ENCODE assay signal across 8 cellular contexts in genomic region chr4:118591339-118592046, GRCh38.
DNase-seq lines count a peak whose midpoint lies in the region; ATAC-seq, FAIRE-seq and TF ChIP-seq lines count a peak whose summit lies in the region.
"Not testable (repeated sequence)": the region's sequence is repeated elsewhere in the genome, so short reads cannot be mapped to it uniquely, and the experiment has no call there.

No MANE protein-coding gene starts in this region.

- ATAC-seq in GM18873 (IDR thresholded peaks at IDR 0.05; ENCODE audit: low FRiP score, unreplicated experiment) (peak; percentile 99), HG03103 (IDR thresholded peaks at IDR 0.05; ENCODE audit: low read depth, unreplicated experiment) (peak; percentile 98)

- not testable (repeated sequence) for H3K4me1 ChIP-seq in small intestine (ENCODE audit: control insufficient read depth in 2 of 2, insufficient read depth in 1 of 2, low read depth in 1 of 2, low read length in 1 of 2)

- H3K9me3 ChIP-seq in AG04450 (ENCODE audit: control insufficient read depth, insufficient read depth, low read length); small intestine (ENCODE audit: control insufficient read depth, low read depth): not testable (repeated sequence)

- peak overlapping the region; percentile 52 for H3K27ac ChIP-seq in AG04450 (ENCODE audit: low read depth, low read length)
- H3K27ac ChIP-seq in small intestine (ENCODE audit: low read depth in 1 of 2, low read length in 1 of 2) = peak overlapping the region; percentile 76 to 90

- H3K4me3 ChIP-seq in AG04450 (ENCODE audit: low read depth, low read length) (peak overlapping the region; percentile 66), small intestine (ENCODE audit: low read depth in 1 of 2, low read length in 2 of 2) (peak overlapping the region; percentile 50 to 55)

- WGBS in small intestine, 3 donors = 2 to 22% (median 3%) methylated on average over 27 to 28 of the region's 28 CpGs

- not testable (repeated sequence) for H3K36me3 ChIP-seq in small intestine (ENCODE audit: control insufficient read depth in 2 of 2, insufficient read depth in 2 of 2, low read length in 2 of 2)

- not testable (repeated sequence) for TF ChIP-seq CTCF in AG04450 (IDR thresholded peaks at IDR 0.05; ENCODE audit: low read depth, low read length)

- not testable (repeated sequence) for FAIRE-seq in small intestine (lab: Jason Lieb, UNC)

- peak; percentile 93 for DNase-seq in AG04450 (ENCODE audit: low read depth, low spot score)
- DNase-seq in NCI-H226 = peak; percentile 74
- DNase-seq in activated CD4-positive, CD25-positive, alpha-beta regulatory T cell treated with anti-CD3 and anti-CD28 coated beads, Interleukin-2, amount 50 U/mL, for 72 hours = peak; percentile 95
- peak; percentile 86 for DNase-seq in cerebellar cortex (ENCODE audit: low spot score)
- peak; percentile 93 for DNase-seq in inferior parietal cortex (ENCODE audit: extremely low spot score)
- DNase-seq in small intestine = peak; percentile 89

- not testable (repeated sequence) for H3K27me3 ChIP-seq in AG04450 (ENCODE audit: control insufficient read depth, insufficient read depth, low read length); small intestine (ENCODE audit: control insufficient read depth in 2 of 2, insufficient read depth in 2 of 2, low read length in 2 of 2)

- CTCF ChIA-PET in AG04450 (lab: Charles Lee) = interaction anchor here (0.7 to 0.9 kb wide), 2 partner anchors 168 to 228 kb away, joined by 3 to 10 read pairs; no protein-coding TSS in a partner anchor

- POLR2A ChIA-PET in AG04450 (lab: Yijun Ruan, JAX) = interaction anchor here (0.6 kb wide), 1 partner anchor 512 kb away, joined by 8 read pairs; no protein-coding TSS in a partner anchor

Comparison
In these comparisons a context has a peak if more than half of its experiments do, and no peak if none do; other contexts are left out.
1. Peak in every context shown above with its lines: DNase-seq, ATAC-seq, H3K4me3 ChIP-seq and H3K27ac ChIP-seq.